In genomic region chr5:159112436-159112835, GRCh38 we compare ENCODE assay signal across 29 cellular contexts. TPM values are rescaled to one million over a fixed set of nuclear protein-coding genes. Genes with fewer than 3 reads are reported as not detected.
"Had no signal": no experiment of that assay in that cellular context is flagged by ENCODE, and none has a peak within 500 bp of the region (broad histone marks: within the 10 kb centered on the region; RNA-seq: fewer than 3 reads in every experiment).

No MANE protein-coding gene starts in this region.

- H3K4me3 ChIP-seq: colonic mucosa, coronary artery, dorsolateral prefrontal cortex, esophagus muscularis mucosa, esophagus squamous epithelium, gastrocnemius medialis, gastroesophageal sphincter, heart left ventricle, heart right ventricle had no signal

- H3K36me3 ChIP-seq: colonic mucosa, esophagus muscularis mucosa, esophagus squamous epithelium, gastrocnemius medialis, gastroesophageal sphincter, heart left ventricle, heart right ventricle had no signal

- ATAC-seq: effector memory CD8-positive, alpha-beta T cell; esophagus mucosa; foreskin keratinocyte; gastrocnemius medialis; gastroesophageal sphincter; heart left ventricle; heart right ventricle had no signal

- DNase-seq: colonic mucosa; cortex of kidney; dermis blood vessel endothelial cell; dorsolateral prefrontal cortex; effector CD4-positive, alpha-beta T cell; effector CD8-positive, alpha-beta T cell; effector memory CD4-positive, alpha-beta T cell; effector memory CD8-positive, alpha-beta T cell; endodermal cell; erythroblast; esophagus squamous epithelium; foreskin fibroblast; foreskin keratinocyte; foreskin melanocyte; gastrocnemius medialis; glutamatergic neuron; head of caudate nucleus; heart left ventricle; heart right ventricle had no signal

- H3K9me3 ChIP-seq: colonic mucosa, esophagus muscularis mucosa, esophagus squamous epithelium, gastrocnemius medialis, gastroesophageal sphincter, heart left ventricle had no signal

- H3K27ac ChIP-seq: colonic mucosa, coronary artery, dorsolateral prefrontal cortex, epithelial cell of prostate, esophagus muscularis mucosa, esophagus squamous epithelium, foreskin keratinocyte, gastrocnemius medialis, gastroesophageal sphincter, heart left ventricle, heart right ventricle had no signal

- FAIRE-seq: colon, endometrium, endothelial cell of umbilical vein, frontal cortex had no signal

- H3K4me1 ChIP-seq: colonic mucosa, esophagus muscularis mucosa, esophagus squamous epithelium, foreskin keratinocyte, gastrocnemius medialis, gastroesophageal sphincter, heart right ventricle had no signal

RNA-seq across cellular contexts. Expression of gene EBF1, which starts 12.7 kb away (rescaled TPM):
- total RNA-seq: epithelial cell of proximal tubule, foreskin keratinocyte had no signal
- polyA plus RNA-seq: foreskin keratinocyte had no signal
